In genomic region chr19:58416631-58417030, GRCh38 we compare ENCODE assay signal across 5 cellular contexts. TPM values are rescaled to one million over a fixed set of nuclear protein-coding genes. Genes with fewer than 3 reads are reported as not detected.
"Had no signal": no experiment of that assay in that cellular context is flagged by ENCODE, and none has a peak within 500 bp of the region (broad histone marks: within the 10 kb centered on the region; RNA-seq: fewer than 3 reads in every experiment).

No MANE protein-coding gene starts in this region.

- H3K27ac Mint-ChIP-seq: GM23338, H9 had no signal

- ATAC-seq: GM23338, HepG2, K562 had no signal

- H2AFZ ChIP-seq: GM23338 had no signal

- DNase-seq: H9, HCEC 1CT had no signal

- H3K4me1 Mint-ChIP-seq: GM23338, H9 had no signal

- H3K4me3 ChIP-seq: GM23338, K562 had no signal

- H3K4me3 Mint-ChIP-seq: GM23338, H9 had no signal

- H3K4me2 ChIP-seq: GM23338 had no signal

RNA-seq across cellular contexts. Expression of gene RNF225, which starts 21.2 kb away (rescaled TPM):
- total RNA-seq: HepG2 had no signal

RNA-seq across cellular contexts. Expression of gene ZNF132, which starts 23.3 kb away (rescaled TPM):
- total RNA-seq: HepG2, K562 had no signal
